Comparison of ENCODE assay signal across 8 cellular contexts in genomic region chr12:28497889-28498411, GRCh38.
DNase-seq lines count a peak whose midpoint lies in the region; ATAC-seq, FAIRE-seq and TF ChIP-seq lines count a peak whose summit lies in the region.

No MANE protein-coding gene starts in this region.

- no peak for TF ChIP-seq POLR2A in GM12892 (IDR thresholded peaks at IDR 0.05; ENCODE audit: low read depth, low read length)
- TF ChIP-seq POLR2A in spleen (IDR thresholded peaks at IDR 0.05) = no peak

- TF ChIP-seq CTCF in GM13977 (IDR thresholded peaks at IDR 0.05; ENCODE audit: extremely low read depth, insufficient read depth, missing control alignments) (no peak), fibroblast of villous mesenchyme (IDR thresholded peaks at IDR 0.05; ENCODE audit: insufficient read depth, low read depth, low read length) (no peak), spleen (IDR thresholded peaks at IDR 0.05 in 8 of 11, conservative IDR thresholded peaks at IDR 0.05 in 3 of 11) (no peak)

- peaks cover 0 to 43% (median 0%) of the 10 kb centered on the region in 6 donors for H3K36me3 ChIP-seq in spleen

- H3K27ac ChIP-seq in spleen = no peak overlapping the region

- no peak for FAIRE-seq in GM12892 (lab: Jason Lieb, UNC)

- H3K4me3 ChIP-seq in fibroblast of villous mesenchyme (ENCODE audit: low read depth, low read length) = no peak overlapping the region
- H3K4me3 ChIP-seq in spleen = no peak overlapping the region

- in situ Hi-C loops in GM13977 (cut with MboI; ENCODE audit: low pct_unique_long_range_greater_than_20kb, low sequenced_read_pairs, unreplicated experiment) = no loop called here

- H3K9me3 ChIP-seq in spleen = peaks cover 0 to 7% (median 0%) of the 10 kb centered on the region in 8 donors

- ATAC-seq in GM21528 (IDR thresholded peaks at IDR 0.05; ENCODE audit: low FRiP score, unreplicated experiment) = peak; percentile 96

- H3K27me3 ChIP-seq in spleen (replicated peaks in 1 of 7) = no peaks in the 10 kb centered on the region

- H3K4me1 ChIP-seq in spleen = no peaks in the 10 kb centered on the region

- intact Hi-C loops in spleen (cut with DNase I; ENCODE audit: low total_unique reads) = no loop called here

- DNase-seq in GM13977 (ENCODE audit: low spot score) = peak; percentile 12
- peak; percentile 40 for DNase-seq in HPDE6-E6E7 (ENCODE audit: extremely low spot score)
- DNase-seq in fibroblast of villous mesenchyme (ENCODE audit: low read depth) = peak; percentile 26
- no peak for DNase-seq in GM12892 (ENCODE audit: insufficient read length)
- no peak for DNase-seq in spleen
- no peak for DNase-seq in islet precursor cell
- no peak for DNase-seq in DMS 273 treated with DMSO at 0.1 percent for 48 hours (lab: John Stamatoyannopoulos, UW)

Comparison
In these comparisons a context has a peak if more than half of its experiments do, and no peak if none do; other contexts are left out.
1. DNase-seq: peak in GM13977 (single experiment), HPDE6-E6E7 (single experiment) and fibroblast of villous mesenchyme (single experiment); none in GM12892 (single experiment), spleen (single experiment), islet precursor cell (single experiment) and DMS 273 treated with DMSO at 0.1 percent for 48 hours (single experiment).